In genomic region chr11:67535577-67535976, GRCh38 we compare ENCODE assay signal across 44 cellular contexts. TPM values are rescaled to one million over a fixed set of nuclear protein-coding genes. Genes with fewer than 3 reads are reported as not detected.
"Had no signal": no experiment of that assay in that cellular context is flagged by ENCODE, and none has a peak within 500 bp of the region (broad histone marks: within the 10 kb centered on the region; RNA-seq: fewer than 3 reads in every experiment).

No MANE protein-coding gene starts in this region.

- H3K9me3 ChIP-seq: ascending aorta had no signal

- H3K4me1 ChIP-seq: breast epithelium had no signal

- ATAC-seq: activated naive CD4-positive, alpha-beta T cell treated with anti-CD3 and anti-CD28 coated beads, Interleukin-2, amount 50 U/mL, for 72 hours; activated naive CD8-positive, alpha-beta T cell treated with anti-CD3 and anti-CD28 coated beads, Interleukin-2, amount 50 U/mL, for 24 hours; activated T-cell treated with anti-CD3 and anti-CD28 coated beads, Interleukin-2, amount 50 U/mL, for 4 hours; activated T-cell treated with anti-CD3 and anti-CD28 coated beads, Interleukin-2, amount 50 U/mL, for 72 hours; activated T-helper 17 cell treated with anti-CD3 and anti-CD28 coated beads, Interleukin-2, amount 50 U/mL, for 72 hours; body of pancreas had no signal

- H3K27ac Mint-ChIP-seq: activated naive CD4-positive, alpha-beta T cell treated with anti-CD3 and anti-CD28 coated beads for 36 hours; activated naive CD4-positive, alpha-beta T cell treated with anti-CD3 and anti-CD28 coated beads, Interleukin-2, amount 10 ng/mL, durations not matched to agents 7 days and 5 days; activated naive CD4-positive, alpha-beta T cell treated with anti-CD3 and anti-CD28 coated beads, Interleukin-2, amount 50 U/mL, for 24 hours; activated naive CD4-positive, alpha-beta T cell treated with anti-CD3 and anti-CD28 coated beads, Interleukin-2, amount 50 U/mL, for 72 hours; activated naive CD8-positive, alpha-beta T cell; activated naive CD8-positive, alpha-beta T cell treated with anti-CD3 and anti-CD28 coated beads for 36 hours; activated naive CD8-positive, alpha-beta T cell treated with anti-CD3 and anti-CD28 coated beads, Interleukin-2, amount 10 ng/mL, durations not matched to agents 7 days and 5 days; activated naive CD8-positive, alpha-beta T cell treated with anti-CD3 and anti-CD28 coated beads, Interleukin-2, amount 50 U/mL, for 24 hours; activated T-cell treated with anti-CD3 and anti-CD28 coated beads, Interleukin-2, amount 50 U/mL, for 24 hours; activated T-cell treated with anti-CD3 and anti-CD28 coated beads, Interleukin-2, amount 50 U/mL, for 72 hours; activated T-helper 1 cell treated with anti-CD3 and anti-CD28 coated beads, Interleukin-12 subunit alpha, Interleukin-12 subunit beta, Interleukin-2, Interleukin-4 antibody, amounts not matched to agents 30 ng/mL and 10 ng/mL and 1 ng/mL, durations not matched to agents 14 hours and 24 hours and 36 hours; activated T-helper 17 cell treated with anti-CD3 and anti-CD28 coated beads, Interleukin-2, amount 50 U/mL, for 72 hours; activated T-helper 2 cell treated with anti-CD3 and anti-CD28 coated beads, Interferon-gamma antibody, Interleukin-2, Interleukin-4, amounts not matched to agents 10 μg/mL and 5 μg/mL and 100 μg/mL, durations not matched to agents 14 hours and 24 hours and 36 hours; brain had no signal

- H3K36me3 ChIP-seq: adrenal gland, ascending aorta, brain microvascular endothelial cell, breast epithelium, cardiac muscle cell had no signal

- H3K4me3 Mint-ChIP-seq: activated naive CD4-positive, alpha-beta T cell treated with anti-CD3 and anti-CD28 coated beads for 36 hours; activated naive CD4-positive, alpha-beta T cell treated with anti-CD3 and anti-CD28 coated beads, Interleukin-2, amount 10 ng/mL, durations not matched to agents 7 days and 5 days; activated naive CD4-positive, alpha-beta T cell treated with anti-CD3 and anti-CD28 coated beads, Interleukin-2, amount 50 U/mL, for 24 hours; activated naive CD8-positive, alpha-beta T cell; activated naive CD8-positive, alpha-beta T cell treated with anti-CD3 and anti-CD28 coated beads for 36 hours; activated naive CD8-positive, alpha-beta T cell treated with anti-CD3 and anti-CD28 coated beads, Interleukin-2, amount 10 ng/mL, durations not matched to agents 7 days and 5 days; activated naive CD8-positive, alpha-beta T cell treated with anti-CD3 and anti-CD28 coated beads, Interleukin-2, amount 50 U/mL, for 24 hours; activated T-cell treated with anti-CD3 and anti-CD28 coated beads, Interleukin-2, amount 50 U/mL, for 24 hours; activated T-cell treated with anti-CD3 and anti-CD28 coated beads, Interleukin-2, amount 50 U/mL, for 4 hours; activated T-cell treated with anti-CD3 and anti-CD28 coated beads, Interleukin-2, amount 50 U/mL, for 72 hours; activated T-helper 1 cell treated with anti-CD3 and anti-CD28 coated beads, Interleukin-12 subunit alpha, Interleukin-12 subunit beta, Interleukin-2, Interleukin-4 antibody, amounts not matched to agents 30 ng/mL and 10 ng/mL and 1 ng/mL, durations not matched to agents 14 hours and 24 hours and 36 hours; activated T-helper 17 cell treated with anti-CD3 and anti-CD28 coated beads, Interleukin-2, amount 50 U/mL, for 72 hours; brain; central memory CD8-positive, alpha-beta T cell had no signal

- H3K4me1 Mint-ChIP-seq: activated naive CD4-positive, alpha-beta T cell treated with anti-CD3 and anti-CD28 coated beads, Interleukin-2, amount 10 ng/mL, durations not matched to agents 7 days and 5 days; activated naive CD4-positive, alpha-beta T cell treated with anti-CD3 and anti-CD28 coated beads, Interleukin-2, amount 50 U/mL, for 24 hours; activated naive CD8-positive, alpha-beta T cell treated with anti-CD3 and anti-CD28 coated beads for 36 hours; activated naive CD8-positive, alpha-beta T cell treated with anti-CD3 and anti-CD28 coated beads, Interleukin-2, amount 10 ng/mL, durations not matched to agents 7 days and 5 days; activated naive CD8-positive, alpha-beta T cell treated with anti-CD3 and anti-CD28 coated beads, Interleukin-2, amount 50 U/mL, for 24 hours; activated T-helper 17 cell treated with anti-CD3 and anti-CD28 coated beads, Interleukin-2, amount 50 U/mL, for 72 hours; brain; central memory CD8-positive, alpha-beta T cell had no signal

- H3K36me3 Mint-ChIP-seq: activated naive CD8-positive, alpha-beta T cell treated with anti-CD3 and anti-CD28 coated beads for 36 hours; activated naive CD8-positive, alpha-beta T cell treated with anti-CD3 and anti-CD28 coated beads, Interleukin-2, amount 10 ng/mL, durations not matched to agents 7 days and 5 days; brain had no signal

- FAIRE-seq: astrocyte, bronchial epithelial cell had no signal

- H3K27ac ChIP-seq: adrenal gland, ascending aorta, body of pancreas, brain microvascular endothelial cell, breast epithelium, cardiac muscle cell had no signal

- H3K27me3 ChIP-seq: adrenal gland, ascending aorta, body of pancreas, brain microvascular endothelial cell, breast epithelium, cardiac muscle cell had no signal

- H3K27me3 Mint-ChIP-seq: activated naive CD4-positive, alpha-beta T cell treated with anti-CD3 and anti-CD28 coated beads, Interleukin-2, amount 50 U/mL, for 24 hours; activated naive CD8-positive, alpha-beta T cell treated with anti-CD3 and anti-CD28 coated beads, Interleukin-2, amount 10 ng/mL, durations not matched to agents 7 days and 5 days; central memory CD8-positive, alpha-beta T cell had no signal

- H3K4me3 ChIP-seq: adrenal gland, ascending aorta, body of pancreas, breast epithelium, cardiac muscle cell had no signal

- DNase-seq: activated effector memory CD4-positive, alpha-beta T cell treated with anti-CD3 and anti-CD28 coated beads, Interleukin-2, amount 50 U/mL, for 16 hours; activated effector memory CD4-positive, alpha-beta T cell treated with Interleukin-2 at 50 U/mL for 16 hours; activated gamma-delta T cell; activated gamma-delta T cell treated with Interleukin-2 at 50 U/mL for 16 hours; activated naive CD4-positive, alpha-beta T cell; activated naive CD4-positive, alpha-beta T cell treated with anti-CD3 and anti-CD28 coated beads for 36 hours; activated naive CD4-positive, alpha-beta T cell treated with anti-CD3 and anti-CD28 coated beads, Interleukin-2, amount 10 ng/mL, durations not matched to agents 7 days and 5 days; activated naive CD4-positive, alpha-beta T cell treated with anti-CD3 and anti-CD28 coated beads, Interleukin-2, amount 50 U/mL, for 16 hours; activated naive CD4-positive, alpha-beta T cell treated with Interleukin-2 at 50 U/mL for 16 hours; activated naive CD8-positive, alpha-beta T cell treated with anti-CD3 and anti-CD28 coated beads for 36 hours; activated naive CD8-positive, alpha-beta T cell treated with anti-CD3 and anti-CD28 coated beads, Interleukin-2, amount 10 ng/mL, durations not matched to agents 7 days and 5 days; activated naive CD8-positive, alpha-beta T cell treated with anti-CD3 and anti-CD28 coated beads, Interleukin-2, amount 50 U/mL, for 24 hours; activated T-cell treated with anti-CD3 and anti-CD28 coated beads for 4 hours; activated T-cell treated with anti-CD3 and anti-CD28 coated beads, Interleukin-2, amount 50 U/mL, for 1 hour; activated T-cell treated with anti-CD3 and anti-CD28 coated beads, Interleukin-2, amount 50 U/mL, for 24 hours; activated T-cell treated with anti-CD3 and anti-CD28 coated beads, Interleukin-2, amount 50 U/mL, for 4 hours; activated T-cell treated with anti-CD3 and anti-CD28 coated beads, Interleukin-2, amount 50 U/mL, for 48 hours; activated T-cell treated with anti-CD3 and anti-CD28 coated beads, Interleukin-2, amount 50 U/mL, for 72 hours; adrenal gland; amniotic stem cell; amygdala; anterior cingulate cortex; aorta; body of pancreas; brain microvascular endothelial cell; caudate nucleus; central memory CD4-positive, alpha-beta T cell; cerebellar nuclear complex had no signal

RNA-seq across cellular contexts. Expression of gene CABP2, which starts 12.3 kb away (rescaled TPM):
- total RNA-seq: activated naive CD4-positive, alpha-beta T cell treated with anti-CD3 and anti-CD28 coated beads for 36 hours; activated naive CD4-positive, alpha-beta T cell treated with anti-CD3 and anti-CD28 coated beads, Interleukin-2, amount 50 U/mL, for 72 hours; activated naive CD8-positive, alpha-beta T cell treated with anti-CD3 and anti-CD28 coated beads for 36 hours; activated naive CD8-positive, alpha-beta T cell treated with anti-CD3 and anti-CD28 coated beads, Interleukin-2, amount 10 ng/mL, durations not matched to agents 7 days and 5 days; activated T-cell treated with anti-CD3 and anti-CD28 coated beads, Interleukin-2, amount 50 U/mL, for 4 hours; activated T-cell treated with anti-CD3 and anti-CD28 coated beads, Interleukin-2, amount 50 U/mL, for 72 hours; activated T-helper 1 cell treated with anti-CD3 and anti-CD28 coated beads, Interleukin-12 subunit alpha, Interleukin-12 subunit beta, Interleukin-2, Interleukin-4 antibody, amounts not matched to agents 30 ng/mL and 10 ng/mL and 1 ng/mL, durations not matched to agents 14 hours and 24 hours and 36 hours; activated T-helper 17 cell treated with anti-CD3 and anti-CD28 coated beads, Interleukin-2, amount 50 U/mL, for 72 hours; activated T-helper 2 cell treated with anti-CD3 and anti-CD28 coated beads, Interferon-gamma antibody, Interleukin-2, Interleukin-4, amounts not matched to agents 10 μg/mL and 5 μg/mL and 100 μg/mL, durations not matched to agents 14 hours and 24 hours and 36 hours; adrenal gland; aorta; ascending aorta; astrocyte; body of pancreas; breast epithelium; bronchial epithelial cell; cardiac muscle cell; cardiac septum; cerebellum had no signal
- polyA plus RNA-seq: adipose tissue, adrenal gland, aorta, cardiac muscle cell had no signal
